Comparison of ENCODE assay signal across 29 cellular contexts in the genomic region with DNA sequence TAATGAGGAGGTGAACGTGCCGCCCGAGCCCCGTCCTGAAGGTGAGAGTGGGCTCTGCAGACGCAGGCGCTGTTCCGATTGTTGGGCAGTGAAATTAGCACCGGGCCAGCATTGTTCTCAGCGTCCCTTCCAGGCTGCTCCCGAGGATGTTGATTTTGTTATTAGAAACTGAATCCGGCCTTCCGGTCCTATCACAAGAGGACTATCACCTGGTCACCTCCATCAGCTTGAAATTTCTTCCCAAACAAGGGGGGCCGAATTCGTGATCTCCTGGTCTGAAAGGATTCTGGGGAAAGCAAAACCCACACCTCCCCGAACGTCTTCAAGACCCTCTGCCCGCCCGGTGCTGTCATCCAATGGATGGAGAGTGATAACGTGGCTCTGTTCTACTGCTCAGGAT.
"Had no signal": no experiment of that assay in that cellular context is flagged by ENCODE, and none has a peak within 500 bp of the region (broad histone marks: within the 10 kb centered on the region; RNA-seq: fewer than 3 reads in every experiment).

No MANE protein-coding gene starts in this region.

- H3K9ac ChIP-seq: parathyroid adenoma had no signal

- H3K9me3 Mint-ChIP-seq: naive thymus-derived CD8-positive, alpha-beta T cell; nephron; neural crest cell had no signal

- DNase-seq: hypothalamus; immature natural killer cell; kidney; left colon; lower lobe of right lung; mammary epithelial cell; mesenchymal stem cell; naive thymus-derived CD8-positive, alpha-beta T cell; occipital lobe; stimulated activated CD4-positive, alpha-beta T cell treated with anti-CD3 and anti-CD28 coated beads, Interleukin-12 subunit alpha, Interleukin-12 subunit beta, amount 100 ng/mL, for 4 hours; stimulated activated CD4-positive, alpha-beta T cell treated with anti-CD3 and anti-CD28 coated beads, Interleukin-15, amount 100 ng/mL, for 24 hours; stimulated activated CD4-positive, alpha-beta T cell treated with anti-CD3 and anti-CD28 coated beads, Interleukin-2, amount 100 ng/mL, for 24 hours; stimulated activated CD4-positive, alpha-beta T cell treated with anti-CD3 and anti-CD28 coated beads, Interleukin-4, amount 100 ng/mL, for 1 hour; stimulated activated naive B cell treated with anti-CD40 and anti-IgM and Interleukin-4, amounts not matched to agents 10 μg/mL and 1 μg/mL and 100 μg/mL, for 72 hours; stimulated activated naive CD8-positive, alpha-beta T cell treated with anti-CD3 and anti-CD28 coated beads, Interleukin-15, Interleukin-2, amounts not matched to agents 100 U/mL and 50 U/mL, for 24 hours; stomach; testis; thyroid gland; transverse colon had no signal

- H3K36me3 Mint-ChIP-seq: immature natural killer cell; naive thymus-derived CD8-positive, alpha-beta T cell; stimulated activated naive B cell treated with anti-CD40 and anti-IgM and Interleukin-4, amounts not matched to agents 10 μg/mL and 1 μg/mL and 100 μg/mL, for 72 hours had no signal

- H3K4me1 ChIP-seq: left lung, lower lobe of right lung, parathyroid adenoma, psoas muscle, stomach, testis, thyroid gland, transverse colon, upper lobe of left lung had no signal

- H2AFZ ChIP-seq: parathyroid adenoma had no signal

- H3K27ac ChIP-seq: left lung, lower lobe of right lung, neutrophil, parathyroid adenoma, psoas muscle, skin epidermis, stomach, testis, thyroid gland, transverse colon, upper lobe of left lung had no signal

- H3K79me2 ChIP-seq: parathyroid adenoma had no signal

- H3K4me3 ChIP-seq: left lung, lower lobe of right lung, psoas muscle, skin epidermis, stomach, testis, thyroid gland, transverse colon, upper lobe of left lung had no signal

- H3K4me1 Mint-ChIP-seq: immature natural killer cell; nephron; neural crest cell; stimulated activated naive B cell treated with anti-CD40 and anti-IgM and Interleukin-4, amounts not matched to agents 10 μg/mL and 1 μg/mL and 100 μg/mL, for 72 hours had no signal

- H3K27me3 ChIP-seq: testis, thyroid gland had no signal

- H3K27ac Mint-ChIP-seq: immature natural killer cell; naive thymus-derived CD8-positive, alpha-beta T cell; nephron; stimulated activated naive B cell treated with anti-CD40 and anti-IgM and Interleukin-4, amounts not matched to agents 10 μg/mL and 1 μg/mL and 100 μg/mL, for 72 hours had no signal

- H3K4me3 Mint-ChIP-seq: immature natural killer cell; naive thymus-derived CD8-positive, alpha-beta T cell; nephron; neural crest cell; stimulated activated naive B cell treated with anti-CD40 and anti-IgM and Interleukin-4, amounts not matched to agents 10 μg/mL and 1 μg/mL and 100 μg/mL, for 72 hours had no signal

- H3K9me3 ChIP-seq: left lung, lower lobe of right lung, neutrophil, psoas muscle, stomach, testis, thyroid gland, transverse colon, upper lobe of left lung had no signal

- FAIRE-seq: islet of Langerhans, kidney had no signal

- ATAC-seq: left colon; left lung; lower lobe of right lung; naive thymus-derived CD8-positive, alpha-beta T cell; psoas muscle; sciatic nerve; stimulated activated naive B cell treated with anti-CD40 and anti-IgM and Interleukin-4, amounts not matched to agents 10 μg/mL and 1 μg/mL and 100 μg/mL, for 72 hours; stimulated activated naive CD8-positive, alpha-beta T cell treated with anti-CD3 and anti-CD28 coated beads, Interleukin-15, Interleukin-2, amounts not matched to agents 100 U/mL and 50 U/mL, for 24 hours had no signal

- H3K36me3 ChIP-seq: left lung, lower lobe of right lung, neutrophil, stomach, thyroid gland, transverse colon, upper lobe of left lung had no signal
